Comparison of ENCODE assay signal across 33 cellular contexts in the genomic region with DNA sequence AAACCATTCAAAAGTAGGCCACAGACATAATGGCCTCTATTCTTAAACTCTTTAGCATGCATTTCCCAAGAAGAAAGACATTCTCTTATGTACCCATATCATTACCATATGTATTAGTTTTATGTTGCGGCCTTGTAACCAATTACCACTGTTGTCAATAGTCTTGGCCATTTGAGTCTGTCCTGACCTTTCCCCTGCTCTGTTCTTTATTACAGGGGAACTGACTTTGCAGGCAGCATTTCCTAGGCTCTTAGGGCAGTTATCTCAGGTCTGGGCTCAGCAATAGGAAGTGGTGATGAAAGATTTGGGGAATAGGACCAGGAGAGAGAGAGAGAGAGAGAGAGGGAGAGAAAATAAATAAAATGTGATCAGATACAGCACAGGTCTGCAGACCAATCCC.
"Had no signal": no experiment of that assay in that cellular context is flagged by ENCODE, and none has a peak within 500 bp of the region (broad histone marks: within the 10 kb centered on the region; RNA-seq: fewer than 3 reads in every experiment).

No MANE protein-coding gene starts in this region.

- H3K4me3 ChIP-seq: ascending aorta, breast epithelium, K562, Peyer's patch, SJSA1 had no signal

- H3K4me3 Mint-ChIP-seq: activated CD4-positive, alpha-beta T cell treated with anti-CD3 and anti-CD28 coated beads for 36 hours; activated CD4-positive, alpha-beta T cell treated with anti-CD3 and anti-CD28 coated beads, Interleukin-2, amount 10 ng/mL, durations not matched to agents 7 days and 5 days; activated CD8-positive, alpha-beta T cell treated with anti-CD3 and anti-CD28 coated beads, Interleukin-2, amount 10 ng/mL, durations not matched to agents 7 days and 5 days; activated naive CD4-positive, alpha-beta T cell treated with anti-CD3 and anti-CD28 coated beads, Interleukin-2, amount 50 U/mL, for 24 hours; activated naive CD8-positive, alpha-beta T cell treated with anti-CD3 and anti-CD28 coated beads, Interleukin-2, amount 10 ng/mL, durations not matched to agents 7 days and 5 days; activated T-cell treated with anti-CD3 and anti-CD28 coated beads, Interleukin-2, amount 50 U/mL, for 24 hours; T-helper 1 cell treated with Interleukin-12 subunit alpha and Interleukin-12 subunit beta and Interleukin-4 antibody, amounts not matched to agents 30 μg/mL and 1 μg/mL, for 36 hours; T-helper 2 cell treated with Interferon-gamma antibody and Interleukin-4, amounts not matched to agents 5 μg/mL and 100 μg/mL, for 36 hours had no signal

- H3K27me3 ChIP-seq: ascending aorta, breast epithelium, Peyer's patch, SJSA1 had no signal

- ATAC-seq: activated CD4-positive, alpha-beta T cell treated with anti-CD3 and anti-CD28 coated beads for 36 hours; activated CD4-positive, CD25-positive, alpha-beta regulatory T cell treated with anti-CD3 and anti-CD28 coated beads, Interleukin-2, amount 50 U/mL, for 24 hours; activated CD8-positive, alpha-beta T cell treated with anti-CD3 and anti-CD28 coated beads, Interleukin-2, amount 10 ng/mL, durations not matched to agents 7 days and 5 days; K562; PC-3 had no signal

- H3K9me3 Mint-ChIP-seq: activated CD4-positive, alpha-beta T cell treated with anti-CD3 and anti-CD28 coated beads, Interleukin-2, amount 10 ng/mL, durations not matched to agents 7 days and 5 days; activated naive CD4-positive, alpha-beta T cell treated with anti-CD3 and anti-CD28 coated beads, Interleukin-2, amount 50 U/mL, for 24 hours; activated naive CD8-positive, alpha-beta T cell treated with anti-CD3 and anti-CD28 coated beads, Interleukin-2, amount 10 ng/mL, durations not matched to agents 7 days and 5 days; activated T-cell treated with anti-CD3 and anti-CD28 coated beads, Interleukin-2, amount 50 U/mL, for 24 hours; activated T-helper 2 cell treated with anti-CD3 and anti-CD28 coated beads, Interferon-gamma antibody, Interleukin-2, Interleukin-4, amounts not matched to agents 10 μg/mL and 5 μg/mL and 100 μg/mL, durations not matched to agents 14 hours and 24 hours and 36 hours; T-helper 1 cell treated with Interleukin-12 subunit alpha and Interleukin-12 subunit beta and Interleukin-4 antibody, amounts not matched to agents 30 μg/mL and 1 μg/mL, for 36 hours; T-helper 2 cell treated with Interferon-gamma antibody and Interleukin-4, amounts not matched to agents 5 μg/mL and 100 μg/mL, for 36 hours had no signal

- H3K27ac Mint-ChIP-seq: activated CD4-positive, alpha-beta T cell treated with anti-CD3 and anti-CD28 coated beads for 36 hours; activated CD4-positive, alpha-beta T cell treated with anti-CD3 and anti-CD28 coated beads, Interleukin-2, amount 10 ng/mL, durations not matched to agents 7 days and 5 days; activated CD8-positive, alpha-beta T cell treated with anti-CD3 and anti-CD28 coated beads, Interleukin-2, amount 10 ng/mL, durations not matched to agents 7 days and 5 days; activated naive CD4-positive, alpha-beta T cell treated with anti-CD3 and anti-CD28 coated beads, Interleukin-2, amount 50 U/mL, for 24 hours; activated naive CD8-positive, alpha-beta T cell treated with anti-CD3 and anti-CD28 coated beads, Interleukin-2, amount 10 ng/mL, durations not matched to agents 7 days and 5 days; activated T-cell treated with anti-CD3 and anti-CD28 coated beads, Interleukin-2, amount 50 U/mL, for 24 hours; activated T-helper 2 cell treated with anti-CD3 and anti-CD28 coated beads, Interferon-gamma antibody, Interleukin-2, Interleukin-4, amounts not matched to agents 10 μg/mL and 5 μg/mL and 100 μg/mL, durations not matched to agents 14 hours and 24 hours and 36 hours; T-helper 1 cell treated with Interleukin-12 subunit alpha and Interleukin-12 subunit beta and Interleukin-4 antibody, amounts not matched to agents 30 μg/mL and 1 μg/mL, for 36 hours; T-helper 2 cell treated with Interferon-gamma antibody and Interleukin-4, amounts not matched to agents 5 μg/mL and 100 μg/mL, for 36 hours had no signal

- DNase-seq: activated CD4-positive, alpha-beta T cell treated with anti-CD3 and anti-CD28 coated beads for 36 hours; activated CD4-positive, alpha-beta T cell treated with anti-CD3 and anti-CD28 coated beads, Interleukin-2, amount 10 ng/mL, durations not matched to agents 7 days and 5 days; activated CD4-positive, alpha-beta T cell treated with anti-CD3 and anti-CD28 coated beads, Interleukin-2, amount 50 U/mL, for 48 hours; activated CD8-positive, alpha-beta T cell treated with anti-CD3 and anti-CD28 coated beads, Interleukin-2, amount 10 ng/mL, durations not matched to agents 7 days and 5 days; activated gamma-delta T cell; activated naive CD4-positive, alpha-beta T cell treated with Interleukin-2 at 50 U/mL for 16 hours; activated naive CD8-positive, alpha-beta T cell treated with anti-CD3 and anti-CD28 coated beads, Interleukin-2, amount 10 ng/mL, durations not matched to agents 7 days and 5 days; activated T-cell treated with anti-CD3 and anti-CD28 coated beads, Interleukin-2, amount 50 U/mL, for 24 hours; amygdala; caudate nucleus; NCI-H1092 treated with DMSO at 0.1 percent for 48 hours; NCI-H1417; NCI-H146; NCI-H187; NCI-H2029 treated with DMSO at 0.1 percent for 48 hours; NCI-H2107; NCI-H2171; NCI-H446; NCI-H524; NK-92 treated with Interleukin-12 subunit alpha and Interleukin-12 subunit beta, amount 100 ng/mL, for 24 hours; PC-3; Peyer's patch; RPMI8226; SHP77 treated with DMSO at 0.1 percent for 48 hours had no signal

- H3K4me1 Mint-ChIP-seq: activated CD4-positive, alpha-beta T cell treated with anti-CD3 and anti-CD28 coated beads for 36 hours; activated CD4-positive, alpha-beta T cell treated with anti-CD3 and anti-CD28 coated beads, Interleukin-2, amount 10 ng/mL, durations not matched to agents 7 days and 5 days; activated naive CD4-positive, alpha-beta T cell treated with anti-CD3 and anti-CD28 coated beads, Interleukin-2, amount 50 U/mL, for 24 hours; activated naive CD8-positive, alpha-beta T cell treated with anti-CD3 and anti-CD28 coated beads, Interleukin-2, amount 10 ng/mL, durations not matched to agents 7 days and 5 days had no signal

- H3K9me3 ChIP-seq: ascending aorta, breast epithelium, Peyer's patch, SJSA1 had no signal

- H3K4me1 ChIP-seq: ascending aorta, breast epithelium, Peyer's patch had no signal

- H3K27ac ChIP-seq: ascending aorta, breast epithelium, Peyer's patch, SJSA1 had no signal

- H3K36me3 ChIP-seq: ascending aorta, breast epithelium, Peyer's patch, SJSA1 had no signal

- H3K27me3 Mint-ChIP-seq: activated CD4-positive, alpha-beta T cell treated with anti-CD3 and anti-CD28 coated beads for 36 hours; activated CD4-positive, alpha-beta T cell treated with anti-CD3 and anti-CD28 coated beads, Interleukin-2, amount 10 ng/mL, durations not matched to agents 7 days and 5 days; activated naive CD4-positive, alpha-beta T cell treated with anti-CD3 and anti-CD28 coated beads, Interleukin-2, amount 50 U/mL, for 24 hours; activated naive CD8-positive, alpha-beta T cell treated with anti-CD3 and anti-CD28 coated beads, Interleukin-2, amount 10 ng/mL, durations not matched to agents 7 days and 5 days; activated T-cell treated with anti-CD3 and anti-CD28 coated beads, Interleukin-2, amount 50 U/mL, for 24 hours had no signal
